11 cellular contexts compared by ENCODE assay signal in the genomic region with DNA sequence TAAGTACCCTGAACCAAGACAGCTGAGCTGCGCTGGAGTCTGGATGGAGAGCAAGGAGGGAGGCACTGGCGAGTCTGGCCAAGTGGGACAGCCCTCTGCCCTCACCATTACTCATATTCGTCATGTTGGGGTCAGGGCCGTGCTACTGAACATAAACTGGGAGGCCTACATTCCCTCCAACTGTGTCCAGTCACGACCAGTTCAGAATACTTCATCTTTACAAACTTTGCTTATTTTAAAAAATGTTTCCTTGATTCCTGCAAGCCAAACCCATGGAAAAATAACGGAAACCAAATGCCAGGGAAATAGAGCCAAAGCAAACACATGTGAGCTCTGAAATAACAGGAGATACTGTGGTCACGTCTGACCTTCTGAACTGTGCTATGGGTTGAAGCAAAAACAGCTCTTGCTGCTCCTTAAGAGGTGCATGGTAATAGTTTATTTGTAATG.
A peak's percentile ranks its signal among the peaks of the same experiment; 100 is the strongest.
DNase-seq lines count a peak whose midpoint lies in the region; ATAC-seq, FAIRE-seq and TF ChIP-seq lines count a peak whose summit lies in the region.
"Had no signal": no experiment of that assay in that cellular context is flagged by ENCODE, and none has a peak within 500 bp of the region (broad histone marks: within the 10 kb centered on the region; RNA-seq: fewer than 3 reads in every experiment).

No MANE protein-coding gene starts in this region.

- H4K20me1 ChIP-seq in endothelial cell of umbilical vein (replicated peaks; ENCODE audit: control insufficient read depth, extremely low read depth, insufficient read depth, low read length) = no peaks in the 10 kb centered on the region

- peak; percentile 90 for TF ChIP-seq POLR2A in endothelial cell of umbilical vein (IDR thresholded peaks at IDR 0.05; ENCODE audit: low read depth, low read length)

- no peaks in the 10 kb centered on the region for H3K36me3 ChIP-seq in endothelial cell of umbilical vein (ENCODE audit: control insufficient read depth in 2 of 2, extremely low read depth in 1 of 2, insufficient read depth in 2 of 2, low read length in 2 of 2)

- CTCF ChIA-PET in endothelial cell of umbilical vein (lab: Charles Lee) = interaction anchor here (0.6 to 3.6 kb wide), 11 partner anchors 11 to 998 kb away, joined by 3 to 64 read pairs (median 6); no protein-coding TSS in a partner anchor

- H3K27me3 ChIP-seq in endothelial cell of umbilical vein (ENCODE audit: control insufficient read depth in 2 of 2, insufficient read depth in 2 of 2, low read length in 2 of 2) (peaks cover 13 to 15% of the 10 kb centered on the region in 2 experiments), foreskin keratinocyte (no peaks in the 10 kb centered on the region)

- peak overlapping the region; percentile 93 for H3K27ac Mint-ChIP-seq in nephron progenitor cell

- POLR2A ChIA-PET in endothelial cell of umbilical vein (lab: Charles Lee) = interaction anchor here (0.7 to 2.7 kb wide), 4 partner anchors 14 to 191 kb away, joined by 4 to 19 read pairs (median 4); a partner anchor contains a TSS

- no TSS peak for BruUV-seq in endothelial cell of umbilical vein (replicated peaks; lab: Mats Ljungman, UMichigan)

- peaks cover 38% of the 10 kb centered on the region for H3K4me1 Mint-ChIP-seq in nephron progenitor cell

- dilution Hi-C loops in endothelial cell of umbilical vein (cut with MboI; ENCODE audit: extremely low pct_ligation_motif_present, low sequenced_read_pairs) = no loop called here

- H3K27me3 Mint-ChIP-seq in nephron progenitor cell (ENCODE audit: low read depth, poor library complexity) = no peaks in the 10 kb centered on the region
- H3K27me3 Mint-ChIP-seq: brain had no signal

- no peaks in the 10 kb centered on the region for H3K9me3 Mint-ChIP-seq in nephron progenitor cell
- H3K9me3 Mint-ChIP-seq: brain had no signal

- peak overlapping the region; percentile 64 for H3K4me2 ChIP-seq in endothelial cell of umbilical vein (ENCODE audit: insufficient read depth, low read length)

- peak overlapping the region; percentile 10 for H3K9ac ChIP-seq in endothelial cell of umbilical vein (replicated peaks; ENCODE audit: extremely low read depth, insufficient read depth, low read length)

- H3K9me3 ChIP-seq in endothelial cell of umbilical vein (replicated peaks; ENCODE audit: control insufficient read depth, insufficient read depth, low read length) = no peaks in the 10 kb centered on the region

- H3K9me1 ChIP-seq in endothelial cell of umbilical vein (replicated peaks; ENCODE audit: control insufficient read depth, extremely low read depth, insufficient read depth, low read length) = no peaks in the 10 kb centered on the region

- H3K4me3 Mint-ChIP-seq in nephron progenitor cell = no peak overlapping the region
- H3K4me3 Mint-ChIP-seq: brain had no signal

- peaks cover 23% of the 10 kb centered on the region for H3K4me1 ChIP-seq in endothelial cell of umbilical vein (ENCODE audit: control insufficient read depth, extremely low read depth, insufficient read depth, low read length)
- H3K4me1 ChIP-seq in foreskin keratinocyte = no peaks in the 10 kb centered on the region

- FAIRE-seq in endothelial cell of umbilical vein (lab: Jason Lieb, UNC) = peak; percentile 91

- intact Hi-C loops in endothelial cell of umbilical vein (cut with micrococcal nuclease) = loop anchor here (1.0 to 5.0 kb wide), 4 partner anchors 67 to 205 kb away; a partner anchor contains a TSS

- DNase-seq in EH (ENCODE audit: low read depth) (peak; percentile 98), endothelial cell of umbilical vein (ENCODE audit: low read depth, low spot score) (peak; percentile 99), nephron progenitor cell (no peak), germinal center (ENCODE audit: low spot score) (no peak), foreskin keratinocyte (no peak), C1 segment of cervical spinal cord (lab: John Stamatoyannopoulos, UW) (no peak)
- DNase-seq: activated CD4-positive, alpha-beta T cell treated with anti-CD3 and anti-CD28 coated beads for 1 hour; NCI-H510A treated with DMSO at 0.1 percent for 48 hours had no signal

- H3K36me3 Mint-ChIP-seq in nephron progenitor cell (ENCODE audit: low read depth) = no peaks in the 10 kb centered on the region
- H3K36me3 Mint-ChIP-seq: brain had no signal

- ATAC-seq in HG03442 (IDR thresholded peaks at IDR 0.05; ENCODE audit: unreplicated experiment) (peak; percentile 47), GM21367 (IDR thresholded peaks at IDR 0.05; ENCODE audit: unreplicated experiment) (no peak), foreskin keratinocyte (no peak)

- TF ChIP-seq CTCF in endothelial cell of umbilical vein (IDR thresholded peaks at IDR 0.05; ENCODE audit: extremely low read depth in 1 of 2, insufficient read depth in 1 of 2, low read depth in 1 of 2, low read length in 2 of 2) (no peak), nephron progenitor cell (IDR thresholded peaks at IDR 0.05) (no peak), foreskin keratinocyte (conservative IDR thresholded peaks at IDR 0.05) (no peak)

- H3K4me3 ChIP-seq in endothelial cell of umbilical vein (replicated peaks in 1 of 3; ENCODE audit: insufficient read depth in 1 of 3, low read depth in 1 of 3, low read length in 3 of 3) = no peak overlapping the region

- no peaks in the 10 kb centered on the region for H3K79me2 ChIP-seq in endothelial cell of umbilical vein (ENCODE audit: control insufficient read depth, insufficient read depth, low read length)

- H3K27ac ChIP-seq in endothelial cell of umbilical vein (ENCODE audit: insufficient read depth, low read depth, low read length) (peak overlapping the region; percentile 56), foreskin keratinocyte (no peak overlapping the region)

- H2AFZ ChIP-seq in endothelial cell of umbilical vein (ENCODE audit: low read depth, low read length) = peak overlapping the region; percentile 11

TF ChIP-seq in endothelial cell of umbilical vein, 7 proteins besides CTCF, POLR2A, EP300 and RAD21:
- TF ChIP-seq POLR2AphosphoS5 (IDR thresholded peaks at IDR 0.05; ENCODE audit: insufficient read depth, low read depth, low read length) (peak; percentile 98), FOS (IDR thresholded peaks at IDR 0.05; ENCODE audit: borderline replicate concordance, insufficient read depth, low read length) (peak; percentile 60), MYC (IDR thresholded peaks at IDR 0.05; ENCODE audit: low read depth, low read length) (no peak), EZH2 (IDR thresholded peaks at IDR 0.05; ENCODE audit: borderline replicate concordance, low read depth, low read length, severe bottlenecking) (no peak), JUN (IDR thresholded peaks at IDR 0.05; ENCODE audit: borderline replicate concordance, insufficient read depth, insufficient read length, low read depth) (peak; percentile 36), GATA2 (IDR thresholded peaks at IDR 0.05; ENCODE audit: insufficient read depth, insufficient read length, low read depth, low read length) (peak; percentile 90)
- TF ChIP-seq, protein P1, sequence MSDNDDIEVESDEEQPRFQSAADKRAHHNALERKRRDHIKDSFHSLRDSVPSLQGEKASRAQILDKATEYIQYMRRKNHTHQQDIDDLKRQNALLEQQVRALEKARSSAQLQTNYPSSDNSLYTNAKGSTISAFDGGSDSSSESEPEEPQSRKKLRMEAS (IDR thresholded peaks at IDR 0.05; ENCODE audit: insufficient read depth, insufficient read length) = no peak

Comparison
In these comparisons a context has a peak if more than half of its experiments do, and no peak if none do; other contexts are left out.
1. DNase-seq: peak in EH (single experiment) and endothelial cell of umbilical vein (single experiment); none in nephron progenitor cell (single experiment), germinal center (single experiment), foreskin keratinocyte (0 of 2) and C1 segment of cervical spinal cord (0 of 14).